Comparison of ENCODE assay signal across 22 cellular contexts in genomic region chr11:112200252-112200651, GRCh38. TPM values are rescaled to one million over a fixed set of nuclear protein-coding genes. Genes with fewer than 3 reads are reported as not detected.
"Had no signal": no experiment of that assay in that cellular context is flagged by ENCODE, and none has a peak within 500 bp of the region (broad histone marks: within the 10 kb centered on the region; RNA-seq: fewer than 3 reads in every experiment).

No MANE protein-coding gene starts in this region.

- H3K9me3 Mint-ChIP-seq: activated T-helper 17 cell treated with anti-CD3 and anti-CD28 coated beads, Interleukin-2, amount 50 U/mL, for 72 hours; naive thymus-derived CD8-positive, alpha-beta T cell had no signal

- H3K9me3 ChIP-seq: left lung, stomach, thoracic aorta, upper lobe of right lung had no signal

- H3K4me3 Mint-ChIP-seq: activated T-helper 17 cell treated with anti-CD3 and anti-CD28 coated beads, Interleukin-2, amount 50 U/mL, for 72 hours; naive thymus-derived CD8-positive, alpha-beta T cell had no signal

- H3K27me3 Mint-ChIP-seq: activated T-helper 17 cell treated with anti-CD3 and anti-CD28 coated beads, Interleukin-2, amount 50 U/mL, for 72 hours had no signal

- H3K4me1 ChIP-seq: foreskin keratinocyte, left lung, parathyroid adenoma, stomach, upper lobe of right lung had no signal

- H3K27ac ChIP-seq: foreskin keratinocyte, left lung, parathyroid adenoma, stomach, thoracic aorta, upper lobe of right lung had no signal

- H3K27me3 ChIP-seq: foreskin keratinocyte, left lung, stomach, upper lobe of right lung had no signal

- DNase-seq: activated CD4-positive, alpha-beta T cell treated with anti-CD3 and anti-CD28 coated beads, Interleukin-2, amount 50 U/mL, for 4 hours; activated CD4-positive, CD25-positive, alpha-beta regulatory T cell treated with anti-CD3 and anti-CD28 coated beads, Interleukin-2, amount 50 U/mL, for 72 hours; activated naive CD4-positive, alpha-beta T cell treated with Interleukin-2 at 50 U/mL for 16 hours; activated T-cell treated with anti-CD3 and anti-CD28 coated beads for 4 hours; aorta; cortex of kidney; effector CD8-positive, alpha-beta T cell; foreskin keratinocyte; glutamatergic neuron; hypothalamus; kidney; left lung; mammary epithelial cell; naive thymus-derived CD8-positive, alpha-beta T cell; stimulated activated CD4-positive, alpha-beta T cell treated with anti-CD3 and anti-CD28 coated beads, Interleukin-12 subunit alpha, Interleukin-12 subunit beta, amount 100 ng/mL, for 4 hours; stimulated activated CD4-positive, alpha-beta T cell treated with anti-CD3 and anti-CD28 coated beads, Interleukin-2, amount 100 ng/mL, for 24 hours; stomach; upper lobe of right lung had no signal

- H3K36me3 ChIP-seq: left lung, thoracic aorta, upper lobe of right lung had no signal

- ATAC-seq: activated T-helper 17 cell treated with anti-CD3 and anti-CD28 coated beads, Interleukin-2, amount 50 U/mL, for 72 hours; foreskin keratinocyte; left lung; naive thymus-derived CD8-positive, alpha-beta T cell; upper lobe of right lung had no signal

- H3K4me3 ChIP-seq: left lung, stomach, thoracic aorta, upper lobe of right lung had no signal

- H3K9ac ChIP-seq: parathyroid adenoma had no signal

- H3K27ac Mint-ChIP-seq: activated T-helper 17 cell treated with anti-CD3 and anti-CD28 coated beads, Interleukin-2, amount 50 U/mL, for 72 hours; naive thymus-derived CD8-positive, alpha-beta T cell had no signal

- H3K4me1 Mint-ChIP-seq: activated T-helper 17 cell treated with anti-CD3 and anti-CD28 coated beads, Interleukin-2, amount 50 U/mL, for 72 hours had no signal

RNA-seq across cellular contexts. Expression of gene TEX12, which starts 33.1 kb away (rescaled TPM):
- total RNA-seq: foreskin keratinocyte, kidney, left lung, mucosa of gallbladder, upper lobe of right lung had no signal

RNA-seq across cellular contexts. Expression of gene IL18, which starts 36.4 kb away (rescaled TPM):
- total RNA-seq: activated T-helper 17 cell treated with anti-CD3 and anti-CD28 coated beads, Interleukin-2, amount 50 U/mL, for 72 hours; naive thymus-derived CD8-positive, alpha-beta T cell had no signal
